Comparison of ENCODE assay signal across 31 cellular contexts in the genomic region with DNA sequence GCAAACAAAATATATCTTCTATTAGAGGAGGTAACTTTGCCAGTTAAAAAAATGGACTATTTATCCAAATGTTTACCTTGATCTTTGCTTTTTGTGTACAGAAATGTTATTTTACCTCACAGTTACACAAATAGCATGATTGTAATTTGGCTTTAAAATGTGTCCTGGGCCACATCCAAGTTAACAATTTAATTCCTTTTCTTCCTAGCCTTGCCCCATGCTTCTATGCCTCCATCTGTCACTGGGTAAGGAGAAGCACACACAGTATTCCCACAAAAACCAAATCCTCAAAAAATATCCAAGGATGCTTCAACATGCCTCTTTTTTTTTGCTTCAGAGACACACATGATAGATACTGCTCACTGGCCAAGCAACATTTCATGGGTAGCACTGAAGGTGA. TPM values are rescaled to one million over a fixed set of nuclear protein-coding genes. Genes with fewer than 3 reads are reported as not detected.
"Had no signal": no experiment of that assay in that cellular context is flagged by ENCODE, and none has a peak within 500 bp of the region (broad histone marks: within the 10 kb centered on the region; RNA-seq: fewer than 3 reads in every experiment).

No MANE protein-coding gene starts in this region.

- DNase-seq: cortex of kidney; effector CD8-positive, alpha-beta T cell; effector memory CD8-positive, alpha-beta T cell; endodermal cell; erythroblast; esophagus squamous epithelium; foreskin fibroblast; foreskin melanocyte; gastrocnemius medialis; glutamatergic neuron; head of caudate nucleus; heart right ventricle; hippocampal formation; left cardiac atrium; left lung; left ventricle myocardium superior; lower lobe of right lung; mesenchymal stem cell; midbrain; naive thymus-derived CD4-positive, alpha-beta T cell; natural killer cell had no signal

- H3K4me1 Mint-ChIP-seq: endodermal cell; naive thymus-derived CD4-positive, alpha-beta T cell; natural killer cell had no signal

- H3K9me3 Mint-ChIP-seq: endodermal cell had no signal

- H3K36me3 Mint-ChIP-seq: naive thymus-derived CD4-positive, alpha-beta T cell; natural killer cell had no signal

- H3K27ac Mint-ChIP-seq: dendritic cell treated with granulocyte-macrophage colony-stimulating factor and Interleukin-4, amounts not matched to agents 40 ng/mL and 50 ng/mL, for 4 days; effector memory CD8-positive, alpha-beta T cell; endodermal cell; natural killer cell had no signal

- H3K4me3 Mint-ChIP-seq: dendritic cell treated with granulocyte-macrophage colony-stimulating factor and Interleukin-4, amounts not matched to agents 40 ng/mL and 50 ng/mL, for 4 days; effector memory CD8-positive, alpha-beta T cell; endodermal cell; naive thymus-derived CD4-positive, alpha-beta T cell; natural killer cell had no signal

- H3K27me3 Mint-ChIP-seq: dendritic cell treated with granulocyte-macrophage colony-stimulating factor and Interleukin-4, amounts not matched to agents 40 ng/mL and 50 ng/mL, for 4 days had no signal

RNA-seq across cellular contexts. Expression of a gene that starts 30.9 kb away (rescaled TPM):
- total RNA-seq: dermis microvascular lymphatic vessel endothelial cell; endodermal cell; esophagus mucosa; esophagus squamous epithelium; gastrocnemius medialis; glomerular endothelial cell; heart right ventricle; kidney epithelial cell; left cardiac atrium; left lung; left ventricle myocardium superior; lower leg skin; lower lobe of right lung; lung microvascular endothelial cell; mesenteric fat pad; mononuclear cell; mucosa of gallbladder; naive thymus-derived CD4-positive, alpha-beta T cell; natural killer cell had no signal
